Comparison of ENCODE assay signal across 5 cellular contexts in genomic region chr2:86739889-86740288, GRCh38. TPM values are rescaled to one million over a fixed set of nuclear protein-coding genes. Genes with fewer than 3 reads are reported as not detected.
"Had no signal": no experiment of that assay in that cellular context is flagged by ENCODE, and none has a peak within 500 bp of the region (broad histone marks: within the 10 kb centered on the region; RNA-seq: fewer than 3 reads in every experiment).

No MANE protein-coding gene starts in this region.

RNA-seq across cellular contexts. Expression of gene CD8A, which starts 50.8 kb away (rescaled TPM):
- total RNA-seq: H4, H7, H9, HFFc6 had no signal
- polyA plus RNA-seq: GM23248 had no signal
